Comparison of ENCODE assay signal across 13 cellular contexts in genomic region chr18:79424008-79424565, GRCh38. TPM values are rescaled to one million over a fixed set of nuclear protein-coding genes. Genes with fewer than 3 reads are reported as not detected.
A peak's percentile ranks its signal among the peaks of the same experiment; 100 is the strongest.
DNase-seq lines count a peak whose midpoint lies in the region; ATAC-seq and TF ChIP-seq lines count a peak whose summit lies in the region.
"Had no signal": no experiment of that assay in that cellular context is flagged by ENCODE, and none has a peak within 500 bp of the region (broad histone marks: within the 10 kb centered on the region; RNA-seq: fewer than 3 reads in every experiment).

No MANE protein-coding gene starts in this region.

- no peak for TF ChIP-seq CTCF in HEK293 (tag by site-specific recombination; IDR thresholded peaks at IDR 0.05)
- TF ChIP-seq CTCF in psoas muscle (IDR thresholded peaks at IDR 0.05): no peak
- TF ChIP-seq CTCF in osteocyte (IDR thresholded peaks at IDR 0.05): no peak

- H3K4me3 ChIP-seq in HEK293 (ENCODE audit: low read depth, low read length): no peak overlapping the region
- H3K4me3 ChIP-seq in psoas muscle: no peak overlapping the region

- no peaks in the 10 kb centered on the region for H3K9me3 ChIP-seq in HEK293 (ENCODE audit: control insufficient read depth, insufficient read depth, low read depth, low read length)
- no peaks in the 10 kb centered on the region for H3K9me3 ChIP-seq in psoas muscle

- intact Hi-C loops in activated T-helper 2 cell treated with anti-CD3 and anti-CD28 coated beads, Interferon-gamma antibody, Interleukin-2, Interleukin-4, amounts not matched to agents 10 μg/mL and 5 μg/mL and 100 μg/mL, durations not matched to agents 14 hours and 24 hours and 36 hours (cut with micrococcal nuclease): no loop called here
- intact Hi-C loops in left ventricle myocardium superior (cut with micrococcal nuclease): no loop called here
- intact Hi-C loops in psoas muscle (cut with DNase I): no loop called here

- no peaks in the 10 kb centered on the region for H3K27me3 Mint-ChIP-seq in activated T-helper 2 cell treated with anti-CD3 and anti-CD28 coated beads, Interferon-gamma antibody, Interleukin-2, Interleukin-4, amounts not matched to agents 10 μg/mL and 5 μg/mL and 100 μg/mL, durations not matched to agents 14 hours and 24 hours and 36 hours (ENCODE audit: low read depth)
- H3K27me3 Mint-ChIP-seq in osteocyte (ENCODE audit: unreplicated experiment): peaks cover 3% of the 10 kb centered on the region
- H3K27me3 Mint-ChIP-seq: CD4-positive, CD25-positive, alpha-beta regulatory T cell had no signal

- no peak overlapping the region for H3K4me3 Mint-ChIP-seq in activated T-helper 2 cell treated with anti-CD3 and anti-CD28 coated beads, Interferon-gamma antibody, Interleukin-2, Interleukin-4, amounts not matched to agents 10 μg/mL and 5 μg/mL and 100 μg/mL, durations not matched to agents 14 hours and 24 hours and 36 hours (ENCODE audit: low read depth)
- H3K4me3 Mint-ChIP-seq in osteocyte (ENCODE audit: unreplicated experiment): no peak overlapping the region

- H3K27ac ChIP-seq in HEK293 (ENCODE audit: extremely low read depth, low read depth, low read length) (no peak overlapping the region), psoas muscle (no peak overlapping the region)

- CTCF ChIA-PET in HEK293 (lab: Yijun Ruan, JAX): no interaction called here

- H3K27ac Mint-ChIP-seq in activated T-helper 2 cell treated with anti-CD3 and anti-CD28 coated beads, Interferon-gamma antibody, Interleukin-2, Interleukin-4, amounts not matched to agents 10 μg/mL and 5 μg/mL and 100 μg/mL, durations not matched to agents 14 hours and 24 hours and 36 hours: peak overlapping the region; percentile 44
- no peak overlapping the region for H3K27ac Mint-ChIP-seq in osteocyte (ENCODE audit: unreplicated experiment)

- ATAC-seq in left ventricle myocardium superior: peak; percentile 82
- ATAC-seq in psoas muscle: peak; percentile 44 to 68 (median 62)
- ATAC-seq in HG02588 (IDR thresholded peaks at IDR 0.05; ENCODE audit: unreplicated experiment): no peak
- ATAC-seq in HG03135 (IDR thresholded peaks at IDR 0.05; ENCODE audit: unreplicated experiment): no peak

- H3K4me1 Mint-ChIP-seq in activated T-helper 2 cell treated with anti-CD3 and anti-CD28 coated beads, Interferon-gamma antibody, Interleukin-2, Interleukin-4, amounts not matched to agents 10 μg/mL and 5 μg/mL and 100 μg/mL, durations not matched to agents 14 hours and 24 hours and 36 hours (ENCODE audit: low read depth): peaks cover 13% of the 10 kb centered on the region
- H3K4me1 Mint-ChIP-seq in osteocyte (ENCODE audit: unreplicated experiment): peaks cover 27% of the 10 kb centered on the region

- H3K4me1 ChIP-seq in HEK293 (ENCODE audit: control insufficient read depth, insufficient read depth, low read length): no peaks in the 10 kb centered on the region
- peaks cover 21% of the 10 kb centered on the region for H3K4me1 ChIP-seq in psoas muscle

- no peak for DNase-seq in activated T-helper 2 cell treated with anti-CD3 and anti-CD28 coated beads, Interferon-gamma antibody, Interleukin-2, Interleukin-4, amounts not matched to agents 10 μg/mL and 5 μg/mL and 100 μg/mL, durations not matched to agents 14 hours and 24 hours and 36 hours (ENCODE audit: low spot score)
- DNase-seq in left ventricle myocardium superior (peak; percentile 78), psoas muscle (peak; percentile 73 to 81), osteocyte (ENCODE audit: extremely low spot score, unreplicated experiment) (no peak)
- DNase-seq: amniotic stem cell; CD4-positive, CD25-positive, alpha-beta regulatory T cell; Karpas-422; NCI-H1436 treated with DMSO at 0.1 percent for 48 hours; NCI-H526 had no signal

- H3K9me3 Mint-ChIP-seq in activated T-helper 2 cell treated with anti-CD3 and anti-CD28 coated beads, Interferon-gamma antibody, Interleukin-2, Interleukin-4, amounts not matched to agents 10 μg/mL and 5 μg/mL and 100 μg/mL, durations not matched to agents 14 hours and 24 hours and 36 hours: no peaks in the 10 kb centered on the region
- H3K9me3 Mint-ChIP-seq in osteocyte (ENCODE audit: unreplicated experiment): no peaks in the 10 kb centered on the region
- H3K9me3 Mint-ChIP-seq: CD4-positive, CD25-positive, alpha-beta regulatory T cell had no signal

- no peaks in the 10 kb centered on the region for H3K27me3 ChIP-seq in psoas muscle (ENCODE audit: insufficient read depth in 3 of 3, low read length in 2 of 3)

- H3K36me3 Mint-ChIP-seq in activated T-helper 2 cell treated with anti-CD3 and anti-CD28 coated beads, Interferon-gamma antibody, Interleukin-2, Interleukin-4, amounts not matched to agents 10 μg/mL and 5 μg/mL and 100 μg/mL, durations not matched to agents 14 hours and 24 hours and 36 hours (ENCODE audit: low read depth): peaks cover 44% of the 10 kb centered on the region
- peaks cover 2% of the 10 kb centered on the region for H3K36me3 Mint-ChIP-seq in osteocyte (ENCODE audit: unreplicated experiment)

- 65 to 77% (median 69%) methylated on average over 24 to 30 of the region's 30 CpGs for WGBS in psoas muscle, 3 donors

- H3K36me3 ChIP-seq in HEK293 (ENCODE audit: control insufficient read depth in 2 of 2, insufficient read depth in 1 of 2, low read length in 2 of 2) (peaks cover 4 to 22% of the 10 kb centered on the region in 2 experiments; a peak in 2 of 3 replicates), psoas muscle (ENCODE audit: insufficient read depth in 1 of 2, low read depth in 1 of 2) (peaks cover 0 to 17% of the 10 kb centered on the region in 2 donors)

- POLR2A ChIA-PET in HEK293 (lab: Yijun Ruan, JAX): no interaction called here

TF ChIP-seq in HEK293, 187 proteins besides CTCF, POLR2A, EP300 and RAD21:
- TF ChIP-seq PRDM1 (tag by site-specific recombination; IDR thresholded peaks at IDR 0.05): no peak
- peak; percentile 10; the same call in 1 of the 2 replicates for TF ChIP-seq ZNF596 (tag by site-specific recombination; IDR thresholded peaks at IDR 0.05)
TF ChIP-seq in HEK293: peak in this region for 1.

RNA-seq across cellular contexts. Expression of gene NFATC1, which starts 28.4 kb away (rescaled TPM):
- 95.0 and 99.9 TPM in 2 replicates for total RNA-seq in activated T-helper 2 cell treated with anti-CD3 and anti-CD28 coated beads, Interferon-gamma antibody, Interleukin-2, Interleukin-4, amounts not matched to agents 10 μg/mL and 5 μg/mL and 100 μg/mL, durations not matched to agents 14 hours and 24 hours and 36 hours
- total RNA-seq in left ventricle myocardium superior: 18.7 TPM
- 10 to 100 TPM; 21.0 to 28.7 (median 24.2) TPM for total RNA-seq in psoas muscle
- 10 to 100 TPM in 2 of 3 donors, 1 to 10 TPM in 1; 3.0 to 20.8 (median 15.4) TPM for polyA plus RNA-seq in psoas muscle
- 5.9 and 8.1 TPM in 2 replicates for total RNA-seq in osteocyte
- total RNA-seq: RPMI7951 had no signal

Comparison
In these comparisons a context has a peak if more than half of its experiments do, and no peak if none do; other contexts are left out.
1. DNase-seq: peak in left ventricle myocardium superior (single experiment) and psoas muscle (2 of 2); none in activated T-helper 2 cell treated with anti-CD3 and anti-CD28 coated beads, Interferon-gamma antibody, Interleukin-2, Interleukin-4, amounts not matched to agents 10 μg/mL and 5 μg/mL and 100 μg/mL, durations not matched to agents 14 hours and 24 hours and 36 hours (single experiment) and osteocyte (single experiment).
2. ATAC-seq: peak in left ventricle myocardium superior (single experiment) and psoas muscle (4 of 4); none in HG02588 (single experiment) and HG03135 (single experiment).